Comparison of ENCODE assay signal across 12 cellular contexts in the genomic region with DNA sequence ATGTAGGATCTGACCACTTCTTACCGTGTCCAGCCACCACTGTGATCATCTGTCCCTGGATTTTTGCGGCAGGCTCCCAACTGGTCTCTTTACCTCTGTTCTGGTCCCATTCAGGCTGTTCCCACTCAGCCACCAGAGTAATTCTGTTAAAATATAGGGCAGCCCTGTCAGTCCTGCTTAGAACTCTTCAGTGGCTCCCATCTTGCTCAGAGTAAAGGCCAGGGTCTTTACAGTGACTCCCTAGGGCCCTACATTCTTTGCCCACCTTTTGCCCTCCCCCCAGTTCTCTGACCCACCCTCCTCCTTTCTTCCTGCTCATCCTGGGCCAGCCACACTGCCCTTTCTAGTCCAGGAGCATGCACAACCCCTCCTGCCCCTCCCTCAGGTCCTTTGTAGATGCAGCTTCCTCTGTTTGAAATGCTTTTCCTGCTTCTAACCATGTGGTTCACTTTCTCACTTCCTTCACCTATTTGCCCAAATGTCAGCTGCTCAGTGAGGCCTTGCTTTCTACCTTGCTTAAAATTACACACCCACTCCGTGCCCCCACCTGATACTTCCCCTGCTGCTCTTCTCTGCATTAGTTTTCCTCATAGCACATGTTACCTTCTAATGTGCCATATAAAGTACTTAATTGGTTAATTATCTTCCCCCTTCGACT. TPM values are rescaled to one million over a fixed set of nuclear protein-coding genes. Genes with fewer than 3 reads are reported as not detected.
DNase-seq lines count a peak whose midpoint lies in the region; ATAC-seq, FAIRE-seq and TF ChIP-seq lines count a peak whose summit lies in the region.
"Had no signal": no experiment of that assay in that cellular context is flagged by ENCODE, and none has a peak within 500 bp of the region (broad histone marks: within the 10 kb centered on the region; RNA-seq: fewer than 3 reads in every experiment).

No MANE protein-coding gene starts in this region.

- peaks cover 4% of the 10 kb centered on the region for H3K9me3 Mint-ChIP-seq in T-helper 1 cell treated with Interleukin-12 subunit alpha and Interleukin-12 subunit beta and Interleukin-4 antibody, amounts not matched to agents 30 μg/mL and 1 μg/mL, for 36 hours
- H3K9me3 Mint-ChIP-seq in immature natural killer cell, result no peaks in the 10 kb centered on the region

- DNase-seq in GM18507 (ENCODE audit: extremely low spot score, insufficient read length, low read depth) (no peak), immature natural killer cell (no peak), T1000 (lab: John Stamatoyannopoulos, UW) (no peak), pancreas (no peak), GM19238 (ENCODE audit: insufficient read length, low spot score) (no peak), iPS-NIHi11 (ENCODE audit: low spot score) (no peak)
- DNase-seq: DMS 273 treated with DMSO at 0.1 percent for 48 hours; effector CD8-positive, alpha-beta T cell; NCI-H1092 treated with DMSO at 0.1 percent for 48 hours had no signal

- peak; percentile 89 for FAIRE-seq in GM18507 (lab: Jason Lieb, UNC)
- no peak for FAIRE-seq in pancreas (lab: Jason Lieb, UNC)

- no peak overlapping the region for H3K4me3 ChIP-seq in BLaER1 treated with 17β-estradiol and CSF1 and Interleukin-3, amounts not matched to agents 10 nM and 100 nM
- no peak overlapping the region for H3K4me3 ChIP-seq in pancreas
- H3K4me3 ChIP-seq: prostate gland had no signal

- peak overlapping the region in 5 of 11 experiments; percentile 13 to 47 (median 36); a peak in 5 of 22 replicates for H3K9ac ChIP-seq in BLaER1 treated with 17β-estradiol and CSF1 and Interleukin-3, amounts not matched to agents 10 nM and 100 nM

- WGBS in pancreas, 2 donors, result 83 to 86% methylated on average over 4 of the region's 4 CpGs

- intact Hi-C loops in pancreas (cut with DNase I), result no loop called here

- H3K4me1 ChIP-seq in BLaER1 treated with 17β-estradiol and CSF1 and Interleukin-3, amounts not matched to agents 10 nM and 100 nM, result peaks cover 43 to 69% (median 53%) of the 10 kb centered on the region in 10 experiments
- peaks cover under 1 to 14% (median 4%) of the 10 kb centered on the region in 3 donors for H3K4me1 ChIP-seq in pancreas

- no peak for TF ChIP-seq CTCF in pancreas (IDR thresholded peaks at IDR 0.05)

- peaks cover 26 to 84% (median 58%) of the 10 kb centered on the region in 11 experiments for H3K36me3 ChIP-seq in BLaER1 treated with 17β-estradiol and CSF1 and Interleukin-3, amounts not matched to agents 10 nM and 100 nM
- H3K36me3 ChIP-seq in pancreas, result peaks cover 0 to 4% (median 0%) of the 10 kb centered on the region in 3 donors

- peak overlapping the region; percentile 58 for H3K4me3 Mint-ChIP-seq in T-helper 1 cell treated with Interleukin-12 subunit alpha and Interleukin-12 subunit beta and Interleukin-4 antibody, amounts not matched to agents 30 μg/mL and 1 μg/mL, for 36 hours
- no peak overlapping the region for H3K4me3 Mint-ChIP-seq in immature natural killer cell

- ATAC-seq in pancreas, result no peak

- H3K27ac Mint-ChIP-seq in T-helper 1 cell treated with Interleukin-12 subunit alpha and Interleukin-12 subunit beta and Interleukin-4 antibody, amounts not matched to agents 30 μg/mL and 1 μg/mL, for 36 hours, result peak overlapping the region; percentile 80
- H3K27ac Mint-ChIP-seq in immature natural killer cell, result peak overlapping the region; percentile 6 to 84 (median 30)

- H3K27ac ChIP-seq in BLaER1 treated with 17β-estradiol and CSF1 and Interleukin-3, amounts not matched to agents 10 nM and 100 nM, result peak overlapping the region in 8 of 11 experiments; percentile 18 to 57 (median 46); a peak in 15 of 22 replicates
- H3K27ac ChIP-seq in pancreas, result no peak overlapping the region

- no peaks in the 10 kb centered on the region for H3K27me3 ChIP-seq in BLaER1 treated with 17β-estradiol and CSF1 and Interleukin-3, amounts not matched to agents 10 nM and 100 nM
- no peaks in the 10 kb centered on the region for H3K27me3 ChIP-seq in pancreas

- H3K4me1 Mint-ChIP-seq in T-helper 1 cell treated with Interleukin-12 subunit alpha and Interleukin-12 subunit beta and Interleukin-4 antibody, amounts not matched to agents 30 μg/mL and 1 μg/mL, for 36 hours (ENCODE audit: low read depth), result peaks cover 57% of the 10 kb centered on the region
- peaks cover 25 to 52% of the 10 kb centered on the region in 2 donors for H3K4me1 Mint-ChIP-seq in immature natural killer cell

- peak overlapping the region; percentile 53 to 77 (median 69) for H3K4me2 ChIP-seq in BLaER1 treated with 17β-estradiol and CSF1 and Interleukin-3, amounts not matched to agents 10 nM and 100 nM

- H3K27me3 Mint-ChIP-seq in T-helper 1 cell treated with Interleukin-12 subunit alpha and Interleukin-12 subunit beta and Interleukin-4 antibody, amounts not matched to agents 30 μg/mL and 1 μg/mL, for 36 hours (ENCODE audit: low read depth), result no peaks in the 10 kb centered on the region
- H3K27me3 Mint-ChIP-seq in immature natural killer cell (ENCODE audit: low read depth in 3 of 3), result peaks cover 0 to 3% (median 0%) of the 10 kb centered on the region in 3 donors

- H4K20me1 ChIP-seq in BLaER1 treated with 17β-estradiol and CSF1 and Interleukin-3, amounts not matched to agents 10 nM and 100 nM, result peaks cover 0 to 79% (median 26%) of the 10 kb centered on the region in 11 experiments; a peak in 12 of 22 replicates

- H3K9me3 ChIP-seq in BLaER1 treated with 17β-estradiol and CSF1 and Interleukin-3, amounts not matched to agents 10 nM and 100 nM (replicated peaks in 1 of 11), result no peaks in the 10 kb centered on the region
- H3K9me3 ChIP-seq in pancreas, result no peaks in the 10 kb centered on the region
- H3K9me3 ChIP-seq: prostate gland had no signal

- peaks cover 51% of the 10 kb centered on the region for H3K36me3 Mint-ChIP-seq in T-helper 1 cell treated with Interleukin-12 subunit alpha and Interleukin-12 subunit beta and Interleukin-4 antibody, amounts not matched to agents 30 μg/mL and 1 μg/mL, for 36 hours (ENCODE audit: low read depth)
- peaks cover 0 to 25% (median 8%) of the 10 kb centered on the region in 3 donors for H3K36me3 Mint-ChIP-seq in immature natural killer cell

RNA-seq across cellular contexts. Expression of gene UBIAD1, which starts 7.8 kb away (rescaled TPM):
- polyA plus RNA-seq in immature natural killer cell (10 to 100 TPM; 17.9 to 29.6 (median 28.5) TPM), pancreas (1 to 10 TPM; 3.7 to 6.6 TPM)
- 10 to 100 TPM in 2 of 6 donors, 1 to 10 TPM in 4; 6.9 to 13.9 (median 8.7) TPM for total RNA-seq in pancreas

RNA-seq across cellular contexts. Expression of gene MTOR, which starts 18.5 kb away (rescaled TPM):
- 10 to 100 TPM in 1 of 3 donors, 1 to 10 TPM in 2; 1.7 to 10.1 (median 3.8) TPM for polyA plus RNA-seq in immature natural killer cell
- 10 to 100 TPM; 11.9 to 22.6 (median 15.8) TPM for total RNA-seq in pancreas
- 10 to 100 TPM; 14.1 to 16.7 TPM for polyA plus RNA-seq in pancreas

Comparison
In these comparisons a context has a peak if more than half of its experiments do, and no peak if none do; other contexts are left out.
1. H3K27ac ChIP-seq: peak in BLaER1 treated with 17β-estradiol and CSF1 and Interleukin-3, amounts not matched to agents 10 nM and 100 nM (8 of 11); none in pancreas (0 of 4).